9 cellular contexts compared by ENCODE assay signal in the genomic region with DNA sequence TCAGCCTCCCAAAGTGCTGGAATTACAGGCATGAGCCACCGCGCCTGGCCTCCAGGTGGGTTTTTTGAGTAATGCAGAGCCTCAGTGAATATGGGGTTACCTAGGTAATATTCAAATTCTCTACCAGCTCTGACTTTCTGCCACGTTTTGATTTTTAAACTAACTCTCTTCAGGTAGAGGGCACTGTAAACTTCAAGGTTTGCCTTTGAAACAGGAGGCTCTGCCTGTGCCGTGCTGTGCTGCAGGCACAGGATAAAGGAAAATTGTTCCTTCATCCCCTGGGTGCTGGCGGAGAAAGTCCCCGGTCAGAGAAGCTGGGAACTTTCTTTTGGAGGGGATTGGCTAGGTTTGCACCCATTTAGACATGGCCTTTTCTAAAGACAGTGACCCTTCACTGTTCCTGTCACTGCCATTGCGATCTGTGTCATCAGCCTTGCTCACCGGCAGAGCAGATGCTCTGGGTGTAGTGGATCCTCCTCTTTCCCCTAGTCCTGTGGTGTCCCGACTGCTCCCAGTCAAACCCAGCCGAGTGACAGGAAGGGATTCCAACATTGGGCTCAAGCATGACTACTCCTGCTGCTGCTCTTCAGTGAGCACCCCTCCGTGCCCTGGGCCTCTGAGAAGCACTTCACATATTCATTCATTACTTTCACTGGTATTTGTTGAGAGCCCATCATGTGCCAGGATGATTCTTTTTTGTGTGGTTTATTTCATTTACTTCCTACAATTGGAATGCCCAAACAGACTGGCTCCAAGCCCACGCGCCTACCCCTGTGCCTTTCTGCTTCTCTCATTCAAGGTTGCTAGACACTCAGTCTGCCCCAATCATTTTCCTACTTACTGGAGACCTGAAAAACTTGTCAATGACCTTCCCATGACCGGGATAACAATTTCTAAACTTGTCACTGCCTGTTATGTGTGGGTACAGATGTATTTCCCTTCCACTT.
A peak's percentile ranks its signal among the peaks of the same experiment; 100 is the strongest.
DNase-seq lines count a peak whose midpoint lies in the region; ATAC-seq, FAIRE-seq and TF ChIP-seq lines count a peak whose summit lies in the region.
"Had no signal": no experiment of that assay in that cellular context is flagged by ENCODE, and none has a peak within 500 bp of the region (broad histone marks: within the 10 kb centered on the region; RNA-seq: fewer than 3 reads in every experiment).

No MANE protein-coding gene starts in this region.

- H3K27ac ChIP-seq in K562 (ENCODE audit: extremely low read depth, low read depth, low read length) = no peak overlapping the region
- no peak overlapping the region for H3K27ac ChIP-seq in parathyroid adenoma
- no peak overlapping the region for H3K27ac ChIP-seq in small intestine (ENCODE audit: low read depth in 1 of 2, low read length in 1 of 2)
- H3K27ac ChIP-seq: vagina had no signal

- TF ChIP-seq EP300 in K562 (IDR thresholded peaks at IDR 0.05; ENCODE audit: low read length) = no peak

- H3K9ac ChIP-seq in K562 (ENCODE audit: insufficient read depth in 1 of 2, low read depth in 2 of 2, low read length in 2 of 2) = no peak overlapping the region
- no peak overlapping the region for H3K9ac ChIP-seq in parathyroid adenoma

- peak; percentile 82 for DNase-seq in NCI-H460 (ENCODE audit: extremely low read depth, low read depth)
- DNase-seq in K562 (ENCODE audit: extremely low read depth in 1 of 4, low spot score in 3 of 4) = no peak
- no peak for DNase-seq in small intestine
- no peak for DNase-seq in NK-92 treated with Interleukin-12 subunit alpha and Interleukin-12 subunit beta, amount 100 ng/mL, for 24 hours (lab: John Stamatoyannopoulos, UW)
- DNase-seq: activated CD4-positive, CD25-positive, alpha-beta regulatory T cell treated with anti-CD3 and anti-CD28 coated beads, Interleukin-2, amount 50 U/mL, for 72 hours had no signal

- H3K27me3 ChIP-seq in K562 (ENCODE audit: control insufficient read depth in 2 of 2, insufficient read depth in 2 of 2, low read length in 2 of 2) (peaks cover 4 to 16% of the 10 kb centered on the region in 2 experiments; a peak in 3 of 5 replicates), parathyroid adenoma (ENCODE audit: control insufficient read depth, insufficient read depth, low read length) (no peaks in the 10 kb centered on the region), small intestine (ENCODE audit: control insufficient read depth in 2 of 2, insufficient read depth in 2 of 2, low read length in 2 of 2) (no peaks in the 10 kb centered on the region)
- H3K27me3 ChIP-seq: vagina had no signal

- H3K36me3 ChIP-seq in K562 (ENCODE audit: control insufficient read depth, insufficient read depth, low read length) = no peaks in the 10 kb centered on the region
- H3K36me3 ChIP-seq in parathyroid adenoma (ENCODE audit: control insufficient read depth, insufficient read depth, low read length) = no peaks in the 10 kb centered on the region
- H3K36me3 ChIP-seq in small intestine (ENCODE audit: control insufficient read depth in 2 of 2, insufficient read depth in 2 of 2, low read length in 2 of 2) = no peaks in the 10 kb centered on the region
- H3K36me3 ChIP-seq: vagina had no signal

- no peaks in the 10 kb centered on the region for H3K4me1 ChIP-seq in K562 (replicated peaks in 1 of 2; ENCODE audit: control insufficient read depth in 2 of 2, insufficient read depth in 2 of 2, low read length in 2 of 2)
- H3K4me1 ChIP-seq in parathyroid adenoma = peaks cover 20% of the 10 kb centered on the region
- no peaks in the 10 kb centered on the region for H3K4me1 ChIP-seq in small intestine (ENCODE audit: control insufficient read depth in 2 of 2, insufficient read depth in 1 of 2, low read depth in 1 of 2, low read length in 1 of 2)

- no peaks in the 10 kb centered on the region for H3K79me2 ChIP-seq in K562 (ENCODE audit: control insufficient read depth, insufficient read depth, low read length)
- H3K79me2 ChIP-seq in parathyroid adenoma = no peaks in the 10 kb centered on the region

- FAIRE-seq in K562 (lab: Jason Lieb, UNC) (no peak), small intestine (lab: Jason Lieb, UNC) (no peak)

- no TSS peak for BruUV-seq in K562 (replicated peaks; lab: Mats Ljungman, UMichigan)

- no peak overlapping the region for H3K4me3 ChIP-seq in K562
- no peak overlapping the region for H3K4me3 ChIP-seq in parathyroid adenoma (ENCODE audit: low read depth, low read length)
- no peak overlapping the region for H3K4me3 ChIP-seq in small intestine (ENCODE audit: low read depth in 1 of 2, low read length in 2 of 2)
- H3K4me3 ChIP-seq: vagina had no signal

- H3K4me2 ChIP-seq in K562 (ENCODE audit: insufficient read depth, low read length) (no peak overlapping the region), parathyroid adenoma (ENCODE audit: low read length) (no peak overlapping the region)

- in situ Hi-C loops in K562 (cut with MboI) = no loop called here

- intact Hi-C loops in K562 (cut with micrococcal nuclease) = no loop called here

- POLR2A ChIA-PET in K562 (lab: Yijun Ruan, JAX) = no interaction called here

- H3K9me1 ChIP-seq in K562 (ENCODE audit: control insufficient read depth, insufficient read depth, low read length) = no peaks in the 10 kb centered on the region

- CTCF ChIA-PET in K562 (lab: Yijun Ruan, JAX; ENCODE audit: low intra/inter-chr PET ratio) = no interaction called here

- TF ChIP-seq RAD21 in K562 (CRISPR knock-in tag; conservative IDR thresholded peaks at IDR 0.05 in 1 of 2, IDR thresholded peaks at IDR 0.05 in 1 of 2) = no peak

- 12% methylated on average over 10 of the region's 14 CpGs for WGBS in K562 (ENCODE audit: insufficient coverage, low coverage, missing lambda C conversion rate)
- WGBS in small intestine, 3 donors = 85 to 87% (median 85%) methylated on average over 14 of the region's 14 CpGs

- no peak for TF ChIP-seq POLR2A in K562 (conservative IDR thresholded peaks at IDR 0.05)

- TF ChIP-seq CTCF in K562 (IDR thresholded peaks at IDR 0.05 in 2 of 3, conservative IDR thresholded peaks at IDR 0.05 in 1 of 3; ENCODE audit: insufficient read depth in 2 of 3, low read depth in 1 of 3, low read length in 3 of 3) (no peak), parathyroid adenoma (IDR thresholded peaks at IDR 0.05) (peak; percentile 25)

- H2AFZ ChIP-seq in K562 (ENCODE audit: low read depth, low read length) (no peak overlapping the region), parathyroid adenoma (peak overlapping the region; percentile 69)

- ATAC-seq in GM19324 (IDR thresholded peaks at IDR 0.05; ENCODE audit: low FRiP score, unreplicated experiment) (peak; percentile 13), K562 (peak; percentile 50), GM18907 (IDR thresholded peaks at IDR 0.05; ENCODE audit: unreplicated experiment) (no peak)

- no peaks in the 10 kb centered on the region for H4K20me1 ChIP-seq in K562 (replicated peaks; ENCODE audit: control insufficient read depth, insufficient read depth, low read length)

- no peaks in the 10 kb centered on the region for H3K9me3 ChIP-seq in K562 (replicated peaks; ENCODE audit: control insufficient read depth, insufficient read depth, low read depth, low read length)
- no peaks in the 10 kb centered on the region for H3K9me3 ChIP-seq in parathyroid adenoma (ENCODE audit: control insufficient read depth, low read length)
- no peaks in the 10 kb centered on the region for H3K9me3 ChIP-seq in small intestine (ENCODE audit: control insufficient read depth, low read depth)
- H3K9me3 ChIP-seq: vagina had no signal

TF ChIP-seq in K562, 482 proteins besides CTCF, POLR2A, EP300 and RAD21 (continues in another document):
- TF ChIP-seq, protein P1, sequence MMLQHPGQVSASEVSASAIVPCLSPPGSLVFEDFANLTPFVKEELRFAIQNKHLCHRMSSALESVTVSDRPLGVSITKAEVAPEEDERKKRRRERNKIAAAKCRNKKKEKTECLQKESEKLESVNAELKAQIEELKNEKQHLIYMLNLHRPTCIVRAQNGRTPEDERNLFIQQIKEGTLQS (IDR thresholded peaks at IDR 0.05) = 0 out of 2 replicates have a peak, but pooled peaks have one; percentile 16
- TF ChIP-seq, protein P1 (CRISPR knock-in tag; conservative IDR thresholded peaks at IDR 0.05) = no peak
- TF ChIP-seq TRIM24 (IDR thresholded peaks at IDR 0.05) = peak in 1 of 2 experiments; percentile 28; a peak in 2 of 4 replicates
- TF ChIP-seq ZNF668 (CRISPR knock-in tag; IDR thresholded peaks at IDR 0.05) = no peak
- no peak for TF ChIP-seq SUPT5H (IDR thresholded peaks at IDR 0.05)
- no peak for TF ChIP-seq DPF2 (IDR thresholded peaks at IDR 0.05)
- TF ChIP-seq POLR2H (tag; IDR thresholded peaks at IDR 0.05; ENCODE audit: low read depth) = no peak
- TF ChIP-seq SNIP1 (IDR thresholded peaks at IDR 0.05; ENCODE audit: low read depth) = no peak
- no peak for TF ChIP-seq PCBP1 (IDR thresholded peaks at IDR 0.05; ENCODE audit: low read depth, low read length, poor library complexity, severe bottlenecking)
- TF ChIP-seq ZNF12 (CRISPR knock-in tag; IDR thresholded peaks at IDR 0.05) = no peak
